Comparison of ENCODE assay signal across 2 cellular contexts in the genomic region with DNA sequence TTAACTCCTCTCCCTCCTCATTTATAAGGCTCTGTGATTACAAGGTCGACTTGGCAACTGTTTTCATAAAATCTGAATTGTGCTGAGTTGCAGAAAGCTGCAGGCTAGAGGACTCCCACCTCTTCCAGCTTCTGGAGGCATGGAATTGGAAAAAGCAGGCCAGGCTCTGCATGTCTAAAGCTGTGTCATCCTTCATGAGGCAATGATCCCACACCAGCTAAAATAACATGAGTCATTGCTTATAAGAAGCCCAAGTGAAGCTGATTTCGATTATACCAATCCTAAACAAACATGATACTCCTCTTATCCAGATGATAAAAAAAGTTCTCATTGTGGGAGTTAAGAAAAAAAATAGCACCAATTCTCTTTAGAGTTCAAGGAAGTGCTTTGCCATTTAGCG.
TF ChIP-seq lines count a peak whose summit lies in the region.

No MANE protein-coding gene starts in this region.

TF ChIP-seq in IMR-90, 13 proteins besides CTCF, POLR2A, EP300 and RAD21:
- TF ChIP-seq MAFK (IDR thresholded peaks at IDR 0.05; ENCODE audit: low read depth, low read length) (peak; percentile 98), ELK1 (IDR thresholded peaks at IDR 0.05; ENCODE audit: borderline replicate concordance, low read depth, low read length) (no peak), MAZ (IDR thresholded peaks at IDR 0.05; ENCODE audit: borderline replicate concordance, low read depth, low read length) (no peak), BHLHE40 (IDR thresholded peaks at IDR 0.05; ENCODE audit: low read depth, low read length) (peak; percentile 70), SMC3 (IDR thresholded peaks at IDR 0.05; ENCODE audit: low read depth, low read length) (0 out of 2 replicates have a peak, but pooled peaks have one; percentile 12), MXI1 (IDR thresholded peaks at IDR 0.05; ENCODE audit: borderline replicate concordance, low read depth, low read length) (peak; percentile 36; the same call in 1 of the 2 replicates), CEBPB (IDR thresholded peaks at IDR 0.05; ENCODE audit: low read depth, low read length) (peak; percentile 98), NFE2L2 (IDR thresholded peaks at IDR 0.05; ENCODE audit: low read depth, low read length) (peak; percentile 96), RFX5 (IDR thresholded peaks at IDR 0.05; ENCODE audit: low read depth, low read length) (no peak), FOS (IDR thresholded peaks at IDR 0.05; ENCODE audit: low read depth, low read length) (peak; percentile 99), RCOR1 (IDR thresholded peaks at IDR 0.05; ENCODE audit: insufficient replicate concordance, low read length) (no peak), CHD1 (IDR thresholded peaks at IDR 0.05; ENCODE audit: low read depth, low read length) (no peak)
- TF ChIP-seq, protein P1, sequence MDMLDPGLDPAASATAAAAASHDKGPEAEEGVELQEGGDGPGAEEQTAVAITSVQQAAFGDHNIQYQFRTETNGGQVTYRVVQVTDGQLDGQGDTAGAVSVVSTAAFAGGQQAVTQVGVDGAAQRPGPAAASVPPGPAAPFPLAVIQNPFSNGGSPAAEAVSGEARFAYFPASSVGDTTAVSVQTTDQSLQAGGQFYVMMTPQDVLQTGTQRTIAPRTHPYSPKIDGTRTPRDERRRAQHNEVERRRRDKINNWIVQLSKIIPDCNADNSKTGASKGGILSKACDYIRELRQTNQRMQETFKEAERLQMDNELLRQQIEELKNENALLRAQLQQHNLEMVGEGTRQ (IDR thresholded peaks at IDR 0.05; ENCODE audit: low read depth, low read length) = no peak
TF ChIP-seq in IMR-90: peak in this region for 7.

TF ChIP-seq in HepG2, 621 proteins besides CTCF, POLR2A, EP300 and RAD21:
- no peak for TF ChIP-seq PHF8 (CRISPR knock-in tag; IDR thresholded peaks at IDR 0.05)
- TF ChIP-seq MAFF (IDR thresholded peaks at IDR 0.05; ENCODE audit: low read depth, low read length) = peak; percentile 49
- TF ChIP-seq MAFK (conservative IDR thresholded peaks at IDR 0.05 in 1 of 2, IDR thresholded peaks at IDR 0.05 in 1 of 2; ENCODE audit: low read length in 2 of 2) = peak; percentile 74 to 76
TF ChIP-seq in HepG2: peak in this region for 2.
